Comparison of ENCODE assay signal across 8 cellular contexts in the genomic region with DNA sequence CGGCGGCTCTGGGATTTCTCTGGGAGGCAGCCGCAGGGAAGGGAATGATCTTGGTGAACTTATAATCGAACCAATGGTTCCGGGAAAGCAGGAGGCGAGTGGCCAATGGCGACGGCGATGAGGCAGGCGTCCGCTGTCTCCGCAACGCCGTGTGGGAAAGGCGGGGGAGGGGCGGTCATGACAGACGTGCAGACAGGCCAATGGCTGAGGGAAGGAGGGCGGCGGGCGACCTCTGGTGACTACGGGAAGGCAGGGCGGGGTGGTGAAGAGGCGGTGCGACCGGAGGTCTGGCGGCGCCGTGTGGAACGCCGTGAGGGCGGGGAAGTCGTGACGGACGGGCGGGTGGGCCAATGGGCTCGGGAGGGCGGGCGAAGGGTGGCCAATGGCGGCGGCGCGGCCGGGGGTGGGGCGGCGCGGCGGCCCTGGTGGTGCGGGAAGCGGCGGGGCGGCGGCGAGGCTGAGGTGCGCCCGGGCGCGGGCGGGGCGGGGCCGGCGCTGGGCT. TPM values are rescaled to one million over a fixed set of nuclear protein-coding genes. Genes with fewer than 3 reads are reported as not detected.
A peak's percentile ranks its signal among the peaks of the same experiment; 100 is the strongest.
DNase-seq lines count a peak whose midpoint lies in the region; ATAC-seq and TF ChIP-seq lines count a peak whose summit lies in the region.

A gene with protein sequence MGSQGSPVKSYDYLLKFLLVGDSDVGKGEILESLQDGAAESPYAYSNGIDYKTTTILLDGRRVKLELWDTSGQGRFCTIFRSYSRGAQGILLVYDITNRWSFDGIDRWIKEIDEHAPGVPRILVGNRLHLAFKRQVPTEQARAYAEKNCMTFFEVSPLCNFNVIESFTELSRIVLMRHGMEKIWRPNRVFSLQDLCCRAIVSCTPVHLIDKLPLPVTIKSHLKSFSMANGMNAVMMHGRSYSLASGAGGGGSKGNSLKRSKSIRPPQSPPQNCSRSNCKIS (plus strand): TSS at position 409 of the 502 bp plus-strand sequence. CDS start 226 bp downstream, outside the sequence.

- no peaks in the 10 kb centered on the region for H3K9me3 Mint-ChIP-seq in activated naive CD4-positive, alpha-beta T cell treated with anti-CD3 and anti-CD28 coated beads, Interleukin-2, amount 50 U/mL, for 24 hours

- no peaks in the 10 kb centered on the region for H3K36me3 Mint-ChIP-seq in activated naive CD4-positive, alpha-beta T cell treated with anti-CD3 and anti-CD28 coated beads, Interleukin-2, amount 50 U/mL, for 24 hours

- peaks cover 31% of the 10 kb centered on the region for H3K4me1 Mint-ChIP-seq in activated naive CD4-positive, alpha-beta T cell treated with anti-CD3 and anti-CD28 coated beads, Interleukin-2, amount 50 U/mL, for 24 hours

- ATAC-seq in HG02610 (IDR thresholded peaks at IDR 0.05; ENCODE audit: unreplicated experiment) (peak; percentile 73), SK-N-SH treated with all-trans-retinoic acid at 6 μM for 48 hours (peak; percentile 87)

- H3K27me3 Mint-ChIP-seq in activated naive CD4-positive, alpha-beta T cell treated with anti-CD3 and anti-CD28 coated beads, Interleukin-2, amount 50 U/mL, for 24 hours = no peaks in the 10 kb centered on the region

- DNase-seq in GM10266 (ENCODE audit: extremely low spot score) (peak; percentile 100), NCI-H1092 (lab: John Stamatoyannopoulos, UW) (peak; percentile 97), globus pallidus (ENCODE audit: low spot score) (peak; percentile 98), occipital lobe (lab: John Stamatoyannopoulos, UW) (peak; percentile 99)

- peak; percentile 34 for TF ChIP-seq CTCF in GM10266 (IDR thresholded peaks at IDR 0.05; ENCODE audit: control insufficient read depth, insufficient read depth, low read depth, missing control alignments)

- H3K27ac ChIP-seq in temporal lobe (ENCODE audit: low read depth, low read length) = peak within 1 kb of the TSS; percentile 93

- H3K4me3 Mint-ChIP-seq in activated naive CD4-positive, alpha-beta T cell treated with anti-CD3 and anti-CD28 coated beads, Interleukin-2, amount 50 U/mL, for 24 hours = peak within 1 kb of the TSS; percentile 95

- peak within 1 kb of the TSS; percentile 100 for H3K27ac Mint-ChIP-seq in activated naive CD4-positive, alpha-beta T cell treated with anti-CD3 and anti-CD28 coated beads, Interleukin-2, amount 50 U/mL, for 24 hours

TF ChIP-seq in SK-N-SH treated with all-trans-retinoic acid at 6 μM for 48 hours, 23 proteins besides CTCF, POLR2A, EP300 and RAD21:
- TF ChIP-seq, protein P1, sequence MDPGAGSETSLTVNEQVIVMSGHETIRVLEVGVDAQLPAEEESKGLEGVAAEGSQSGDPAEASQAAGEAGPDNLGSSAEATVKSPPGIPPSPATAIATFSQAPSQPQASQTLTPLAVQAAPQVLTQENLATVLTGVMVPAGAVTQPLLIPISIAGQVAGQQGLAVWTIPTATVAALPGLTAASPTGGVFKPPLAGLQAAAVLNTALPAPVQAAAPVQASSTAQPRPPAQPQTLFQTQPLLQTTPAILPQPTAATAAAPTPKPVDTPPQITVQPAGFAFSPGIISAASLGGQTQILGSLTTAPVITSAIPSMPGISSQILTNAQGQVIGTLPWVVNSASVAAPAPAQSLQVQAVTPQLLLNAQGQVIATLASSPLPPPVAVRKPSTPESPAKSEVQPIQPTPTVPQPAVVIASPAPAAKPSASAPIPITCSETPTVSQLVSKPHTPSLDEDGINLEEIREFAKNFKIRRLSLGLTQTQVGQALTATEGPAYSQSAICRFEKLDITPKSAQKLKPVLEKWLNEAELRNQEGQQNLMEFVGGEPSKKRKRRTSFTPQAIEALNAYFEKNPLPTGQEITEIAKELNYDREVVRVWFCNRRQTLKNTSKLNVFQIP (CRISPR knock-in tag; IDR thresholded peaks at IDR 0.05; ENCODE audit: borderline replicate concordance, low read depth) = no peak
- TF ChIP-seq TCF4 (CRISPR knock-in tag; IDR thresholded peaks at IDR 0.05; ENCODE audit: borderline replicate concordance) = no peak
- TF ChIP-seq ARNTL (CRISPR knock-in tag; IDR thresholded peaks at IDR 0.05; ENCODE audit: borderline replicate concordance, low read depth) = no peak
- TF ChIP-seq, protein P2, sequence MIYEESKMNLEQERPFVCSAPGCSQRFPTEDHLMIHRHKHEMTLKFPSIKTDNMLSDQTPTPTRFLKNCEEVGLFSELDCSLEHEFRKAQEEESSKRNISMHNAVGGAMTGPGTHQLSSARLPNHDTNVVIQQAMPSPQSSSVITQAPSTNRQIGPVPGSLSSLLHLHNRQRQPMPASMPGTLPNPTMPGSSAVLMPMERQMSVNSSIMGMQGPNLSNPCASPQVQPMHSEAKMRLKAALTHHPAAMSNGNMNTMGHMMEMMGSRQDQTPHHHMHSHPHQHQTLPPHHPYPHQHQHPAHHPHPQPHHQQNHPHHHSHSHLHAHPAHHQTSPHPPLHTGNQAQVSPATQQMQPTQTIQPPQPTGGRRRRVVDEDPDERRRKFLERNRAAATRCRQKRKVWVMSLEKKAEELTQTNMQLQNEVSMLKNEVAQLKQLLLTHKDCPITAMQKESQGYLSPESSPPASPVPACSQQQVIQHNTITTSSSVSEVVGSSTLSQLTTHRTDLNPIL (CRISPR knock-in tag; IDR thresholded peaks at IDR 0.05; ENCODE audit: low read depth) = no peak
- TF ChIP-seq SNAI2 (CRISPR knock-in tag; IDR thresholded peaks at IDR 0.05) = no peak
- TF ChIP-seq ZNF70 (CRISPR knock-in tag; IDR thresholded peaks at IDR 0.05) = no peak
- no peak for TF ChIP-seq OSR1 (CRISPR knock-in tag; IDR thresholded peaks at IDR 0.05)
TF ChIP-seq in SK-N-SH treated with all-trans-retinoic acid at 6 μM for 48 hours: peak in this region for 0.

RNA-seq across cellular contexts. Expression of the gene that starts here (rescaled TPM):
- total RNA-seq in occipital lobe = 24.2 TPM
- 20.9 TPM for total RNA-seq in temporal lobe

Comparison
In these comparisons a context has a peak if more than half of its experiments do, and no peak if none do; other contexts are left out.
1. Peak in every context shown above with its lines: DNase-seq, ATAC-seq and H3K27ac ChIP-seq.